ENCODE assay signal across 22 cellular contexts in the genomic region with DNA sequence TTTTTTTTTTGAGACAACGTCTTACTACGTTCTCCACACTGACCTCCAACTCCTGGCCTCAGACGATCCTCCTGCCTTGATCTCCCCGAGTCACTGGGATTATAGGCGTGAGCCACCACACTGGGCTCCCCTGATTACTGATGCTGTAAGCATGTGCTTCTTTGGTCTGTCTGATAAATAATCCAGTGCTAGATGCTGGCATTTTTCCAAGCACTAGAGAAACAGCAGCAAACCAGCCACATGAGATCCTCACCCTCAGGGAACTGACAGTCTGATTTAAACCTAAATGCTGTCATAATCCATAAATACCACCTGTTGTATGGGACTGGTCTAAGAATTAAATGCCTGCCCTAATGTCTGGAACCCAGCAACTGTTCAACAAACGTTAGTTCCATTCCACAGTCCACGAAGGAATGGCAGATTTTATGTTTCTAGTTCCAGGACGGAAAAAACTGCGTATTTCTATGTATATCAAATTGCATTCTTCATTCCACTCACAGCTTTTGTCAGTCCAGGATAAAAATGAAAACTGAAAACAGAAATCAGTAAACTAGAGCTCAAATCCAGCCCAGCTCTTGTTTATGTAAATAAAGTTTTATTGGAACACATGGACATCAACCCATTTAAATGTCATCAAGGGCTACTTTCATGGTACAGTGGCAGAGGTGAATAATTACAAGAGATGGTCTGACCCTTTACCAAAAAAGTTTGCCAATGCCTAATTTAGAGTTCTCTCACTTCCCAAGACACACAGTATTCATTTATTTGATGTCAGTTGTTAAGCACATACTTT. TPM values are rescaled to one million over a fixed set of nuclear protein-coding genes. Genes with fewer than 3 reads are reported as not detected.
DNase-seq lines count a peak whose midpoint lies in the region; ATAC-seq, FAIRE-seq and TF ChIP-seq lines count a peak whose summit lies in the region.
"Had no signal": no experiment of that assay in that cellular context is flagged by ENCODE, and none has a peak within 500 bp of the region (broad histone marks: within the 10 kb centered on the region; RNA-seq: fewer than 3 reads in every experiment).

No MANE protein-coding gene starts in this region.

- H4K20me1 ChIP-seq in HepG2 (ENCODE audit: insufficient read depth, low read length) = no peaks in the 10 kb centered on the region

- H3K27me3 ChIP-seq in HepG2 (ENCODE audit: control insufficient read depth in 1 of 2, insufficient read depth in 2 of 2, low read length in 2 of 2) (no peaks in the 10 kb centered on the region), right lobe of liver (no peaks in the 10 kb centered on the region)
- H3K27me3 ChIP-seq: BE2C had no signal

- DNase-seq in HepG2 (ENCODE audit: low spot score) (no peak), right lobe of liver (no peak), amniotic epithelial cell (ENCODE audit: low read depth) (peak; percentile 34), erythroblast (lab: John Stamatoyannopoulos, UW) (peak; percentile 72 to 85), mesenteric fat pad (ENCODE audit: low spot score) (no peak), midbrain (lab: John Stamatoyannopoulos, UW) (no peak), foreskin fibroblast (no peak)
- DNase-seq: BE2C; CD4-positive, CD25-positive, alpha-beta regulatory T cell; DMS153; GOT3; Karpas-422; MV-4-11; NCI-H1694; NCI-H2081; NCI-H446 treated with DMSO at 0.1 percent for 48 hours; NCI-H526 treated with DMSO at 0.1 percent for 48 hours; NK-92 treated with Interleukin-12 subunit alpha and Interleukin-12 subunit beta, amount 100 ng/mL, for 24 hours; SIG-M5 had no signal

- ATAC-seq in HepG2 (no peak), right lobe of liver (no peak)
- ATAC-seq: A549, SK-N-SH treated with all-trans-retinoic acid at 6 μM for 48 hours had no signal

- no peak overlapping the region for H3K4me2 ChIP-seq in HepG2 (ENCODE audit: low read depth, low read length)
- H3K4me2 ChIP-seq: A549 had no signal

- no peak overlapping the region for H2AFZ ChIP-seq in HepG2 (ENCODE audit: low read length)

- WGBS in HepG2 (ENCODE audit: low lambda C conversion rate) = 98% methylated on average over 9 of the region's 9 CpGs
- WGBS in right lobe of liver (ENCODE audit: insufficient coverage, low coverage, low lambda C conversion rate, missing lambda C conversion rate) = 90% methylated on average over 6 of the region's 9 CpGs

- H3K36me3 ChIP-seq in HepG2 (replicated peaks in 1 of 2; ENCODE audit: control insufficient read depth in 1 of 2, insufficient read depth in 2 of 2, low read length in 2 of 2) (peaks cover 18 to 71% of the 10 kb centered on the region in 2 experiments), right lobe of liver (peaks cover 0 to 57% (median 0%) of the 10 kb centered on the region in 4 donors)
- H3K36me3 ChIP-seq: BE2C had no signal

- BruUV-seq in HepG2 (replicated peaks; lab: Mats Ljungman, UMichigan) = TSS peak; percentile 55

- CTCF ChIA-PET in HepG2 (lab: Yijun Ruan, JAX; ENCODE audit: low intra/inter-chr PET ratio, low total read pairs) = no interaction called here

- H3K9me3 ChIP-seq in HepG2 (ENCODE audit: low read length) (no peaks in the 10 kb centered on the region), right lobe of liver (no peaks in the 10 kb centered on the region)
- H3K9me3 ChIP-seq: A549, BE2C had no signal

- no peak for TF ChIP-seq RAD21 in HepG2 (CRISPR knock-in tag; IDR thresholded peaks at IDR 0.05)

- POLR2A ChIA-PET in HepG2 (lab: Yijun Ruan, JAX) = no interaction called here

- TF ChIP-seq EP300 in HepG2 (IDR thresholded peaks at IDR 0.05; ENCODE audit: low read depth in 2 of 2, low read length in 2 of 2) (no peak), HepG2 (CRISPR knock-in tag; IDR thresholded peaks at IDR 0.05; ENCODE audit: borderline replicate concordance) (no peak)

- TF ChIP-seq CTCF in HepG2 (CRISPR knock-in tag; IDR thresholded peaks at IDR 0.05) = no peak
- no peak for TF ChIP-seq CTCF in right lobe of liver (IDR thresholded peaks at IDR 0.05)
- no peak for TF ChIP-seq CTCF in foreskin fibroblast (IDR thresholded peaks at IDR 0.05; ENCODE audit: low read depth, low read length)

- TF ChIP-seq POLR2A in HepG2 (IDR thresholded peaks at IDR 0.05; ENCODE audit: insufficient read depth in 1 of 2, low read depth in 2 of 2, low read length in 2 of 2) (no peak), right lobe of liver (IDR thresholded peaks at IDR 0.05) (no peak), erythroblast (IDR thresholded peaks at IDR 0.05; ENCODE audit: low read length) (no peak)

- intact Hi-C loops in HepG2 (cut with micrococcal nuclease; ENCODE audit: unreplicated experiment) = no loop called here
- intact Hi-C loops in right lobe of liver (cut with DNase I) = no loop called here

- H3K27ac ChIP-seq in HepG2 (ENCODE audit: extremely low read length, insufficient read depth, low read length) = no peak overlapping the region
- H3K27ac ChIP-seq in right lobe of liver = no peak overlapping the region
- H3K27ac ChIP-seq: A549 had no signal

- no peak for FAIRE-seq in HepG2 (lab: Jason Lieb, UNC)
- FAIRE-seq: A549, GM19239 had no signal

- peaks cover 7% of the 10 kb centered on the region for H3K79me2 ChIP-seq in HepG2 (ENCODE audit: insufficient read depth, low read length)

- no peak overlapping the region for H3K9ac ChIP-seq in HepG2 (ENCODE audit: insufficient read depth, low read depth, low read length)

- H3K4me3 ChIP-seq in HepG2 (replicated peaks in 1 of 3; ENCODE audit: insufficient read depth in 1 of 3, low read depth in 2 of 3, low read length in 3 of 3) (no peak overlapping the region), right lobe of liver (no peak overlapping the region), foreskin fibroblast (ENCODE audit: low read depth in 1 of 2, low read length in 2 of 2) (no peak overlapping the region)
- H3K4me3 ChIP-seq: A549 had no signal

- in situ Hi-C loops in HepG2 (cut with HindIII; ENCODE audit: extremely low pct_ligation_motif_present, low pct_unique_long_range_greater_than_20kb) = no loop called here

- peaks cover 17% of the 10 kb centered on the region for H3K4me1 ChIP-seq in HepG2 (ENCODE audit: insufficient read depth, low read length)
- H3K4me1 ChIP-seq in right lobe of liver = peaks cover 0 to 21% (median 0%) of the 10 kb centered on the region in 4 donors
- H3K4me1 ChIP-seq: A549, BE2C had no signal

RNA-seq across cellular contexts. Expression of a gene that starts 20.1 kb away (rescaled TPM):
- 59.6 and 96.2 TPM in 2 replicates for total RNA-seq in HepG2 (2016; rRNA removed; fragmentation: Illumina TruSeq; extraction: Trizol)
- total RNA-seq in HepG2 (2016; cell fraction: cytosol; rRNA removed; fragmentation: Illumina TruSeq; extraction: Trizol; ENCODE audit: low read depth) = 187 and 190 TPM in 2 replicates
- total RNA-seq in HepG2 (2016; cell fraction: insoluble cytoplasmic fraction; rRNA removed; fragmentation: Illumina TruSeq; extraction: Trizol) = 58.0 and 98.8 TPM in 2 replicates
- 218 and 226 TPM in 2 replicates for total RNA-seq in HepG2 (2016; cell fraction: membrane; rRNA removed; fragmentation: Illumina TruSeq; extraction: Trizol)
- 63.3 and 75.6 TPM in 2 replicates for total RNA-seq in HepG2 (2016; cell fraction: nucleus; rRNA removed; fragmentation: Illumina TruSeq; extraction: Trizol)
- 97.4 and 103 TPM in 2 replicates for polyA plus RNA-seq in HepG2 (2011; rRNA removed)
- 70.4 and 119 TPM in 2 replicates for polyA plus RNA-seq in HepG2 (2011; cell fraction: cytosol; rRNA removed)
- 52.2 and 66.4 TPM in 2 replicates for polyA plus RNA-seq in HepG2 (2011; cell fraction: nucleus; rRNA removed)
- polyA plus RNA-seq in HepG2 (2012) = 137 and 167 TPM in 2 replicates
- 214 and 245 TPM in 2 replicates for polyA plus RNA-seq in HepG2 (2016; cell fraction: cytosol; fragmentation: Illumina TruSeq; extraction: Trizol; ENCODE audit: low read depth)
- 71.1 and 77.0 TPM in 2 replicates for polyA plus RNA-seq in HepG2 (2016; cell fraction: insoluble cytoplasmic fraction; fragmentation: Illumina TruSeq; extraction: Trizol; ENCODE audit: low read depth)
- 233 and 237 TPM in 2 replicates for polyA plus RNA-seq in HepG2 (2016; cell fraction: membrane; fragmentation: Illumina TruSeq; extraction: Trizol; ENCODE audit: low read depth)
- polyA plus RNA-seq in HepG2 (2016; cell fraction: nucleus; fragmentation: Illumina TruSeq; extraction: Trizol; ENCODE audit: insufficient read depth, low read depth) = 115 and 125 TPM in 2 replicates
- polyA minus RNA-seq in HepG2 (2011; rRNA and poly(A)+ RNA removed; ENCODE audit: low replicate concordance) = 5.1 and 25.0 TPM in 2 replicates
- 50.7 and 55.5 TPM in 2 replicates for polyA minus RNA-seq in HepG2 (2011; cell fraction: cytosol; rRNA and poly(A)+ RNA removed)
- 68.4 and 80.7 TPM in 2 replicates for polyA minus RNA-seq in HepG2 (2011; cell fraction: nucleus; rRNA and poly(A)+ RNA removed)
- total RNA-seq in right lobe of liver = 10 to 100 TPM; 28.9 to 48.1 (median 34.3) TPM
- 17.0 TPM for total RNA-seq in mesenteric fat pad

RNA-seq across cellular contexts. Expression of a gene that starts 54.8 kb away (rescaled TPM):
- total RNA-seq in HepG2 (2016; rRNA removed; fragmentation: Illumina TruSeq; extraction: Trizol) (7.7 and 8.1 TPM in 2 replicates), right lobe of liver (1 to 10 TPM in 5 of 6 experiments, under 1 TPM in 1; 0.73 to 9.2 (median 2.6) TPM), mesenteric fat pad (0.71 TPM)
- 1.2 TPM in 2 replicates for total RNA-seq in HepG2 (2016; cell fraction: cytosol; rRNA removed; fragmentation: Illumina TruSeq; extraction: Trizol; ENCODE audit: low read depth)
- total RNA-seq in HepG2 (2016; cell fraction: insoluble cytoplasmic fraction; rRNA removed; fragmentation: Illumina TruSeq; extraction: Trizol) = 8.0 and 8.1 TPM in 2 replicates
- total RNA-seq in HepG2 (2016; cell fraction: membrane; rRNA removed; fragmentation: Illumina TruSeq; extraction: Trizol) = 3.0 and 4.0 TPM in 2 replicates
- 10.3 and 11.5 TPM in 2 replicates for total RNA-seq in HepG2 (2016; cell fraction: nucleus; rRNA removed; fragmentation: Illumina TruSeq; extraction: Trizol)
- polyA plus RNA-seq in HepG2 (2011; rRNA removed) = 1.8 and 2.9 TPM in 2 replicates
- polyA plus RNA-seq in HepG2 (2011; cell fraction: cytosol; rRNA removed) = 1.1 TPM in 2 replicates
- polyA plus RNA-seq in HepG2 (2011; cell fraction: nucleus; rRNA removed) = 2.0 and 3.3 TPM in 2 replicates
- polyA plus RNA-seq in HepG2 (2012) = 2.5 and 4.6 TPM in 2 replicates
- 0.44 and 0.57 TPM in 2 replicates for polyA plus RNA-seq in HepG2 (2016; cell fraction: cytosol; fragmentation: Illumina TruSeq; extraction: Trizol; ENCODE audit: low read depth)
- polyA plus RNA-seq in HepG2 (2016; cell fraction: insoluble cytoplasmic fraction; fragmentation: Illumina TruSeq; extraction: Trizol; ENCODE audit: low read depth) = 7.1 and 7.8 TPM in 2 replicates
- 1.4 and 1.7 TPM in 2 replicates for polyA plus RNA-seq in HepG2 (2016; cell fraction: membrane; fragmentation: Illumina TruSeq; extraction: Trizol; ENCODE audit: low read depth)
- 19.1 and 20.1 TPM in 2 replicates for polyA plus RNA-seq in HepG2 (2016; cell fraction: nucleus; fragmentation: Illumina TruSeq; extraction: Trizol; ENCODE audit: insufficient read depth, low read depth)
- 2.3 and 10.9 TPM in 2 replicates for polyA minus RNA-seq in HepG2 (2011; rRNA and poly(A)+ RNA removed; ENCODE audit: low replicate concordance)
- 1.8 and 2.5 TPM in 2 replicates for polyA minus RNA-seq in HepG2 (2011; cell fraction: cytosol; rRNA and poly(A)+ RNA removed)
- polyA minus RNA-seq in HepG2 (2011; cell fraction: nucleus; rRNA and poly(A)+ RNA removed) = 3.4 and 5.7 TPM in 2 replicates

Comparison
In these comparisons a context has a peak if more than half of its experiments do, and no peak if none do; other contexts are left out.
1. DNase-seq: peak in amniotic epithelial cell (single experiment) and erythroblast (2 of 2); none in HepG2 (single experiment), right lobe of liver (0 of 3), mesenteric fat pad (single experiment), midbrain (single experiment) and foreskin fibroblast (0 of 2).